Comparison of ENCODE assay signal across 2 cellular contexts in genomic region chr6:33413601-33414120, GRCh38.
TF ChIP-seq lines count a peak whose summit lies in the region.

No MANE protein-coding gene starts in this region.

TF ChIP-seq in GM23338, 12 proteins besides CTCF, POLR2A, EP300 and RAD21:
- TF ChIP-seq POLR2AphosphoS5 (IDR thresholded peaks at IDR 0.05; ENCODE audit: low read depth) (0 out of 2 replicates have a peak, but pooled peaks have one; percentile 3), ZNF331 (CRISPR knock-in tag; IDR thresholded peaks at IDR 0.05; ENCODE audit: low read depth) (no peak)

TF ChIP-seq in SK-N-SH, 30 proteins besides CTCF, POLR2A, EP300 and RAD21:
- TF ChIP-seq FOXM1 (IDR thresholded peaks at IDR 0.05; ENCODE audit: low read depth) (no peak), USF1 (IDR thresholded peaks at IDR 0.05; ENCODE audit: borderline replicate concordance, low read depth) (no peak), MAX (IDR thresholded peaks at IDR 0.05; ENCODE audit: low read depth) (no peak), CHD2 (IDR thresholded peaks at IDR 0.05; ENCODE audit: low read length, partially characterized antibody) (no peak), TAF1 (IDR thresholded peaks at IDR 0.05; ENCODE audit: borderline replicate concordance, low read depth, low read length) (no peak), RCOR1 (IDR thresholded peaks at IDR 0.05; ENCODE audit: low read length) (no peak)
- TF ChIP-seq, protein P1, sequence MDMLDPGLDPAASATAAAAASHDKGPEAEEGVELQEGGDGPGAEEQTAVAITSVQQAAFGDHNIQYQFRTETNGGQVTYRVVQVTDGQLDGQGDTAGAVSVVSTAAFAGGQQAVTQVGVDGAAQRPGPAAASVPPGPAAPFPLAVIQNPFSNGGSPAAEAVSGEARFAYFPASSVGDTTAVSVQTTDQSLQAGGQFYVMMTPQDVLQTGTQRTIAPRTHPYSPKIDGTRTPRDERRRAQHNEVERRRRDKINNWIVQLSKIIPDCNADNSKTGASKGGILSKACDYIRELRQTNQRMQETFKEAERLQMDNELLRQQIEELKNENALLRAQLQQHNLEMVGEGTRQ (IDR thresholded peaks at IDR 0.05; ENCODE audit: borderline replicate concordance, low read depth, low read length), result no peak
